Comparison of ENCODE assay signal across 15 cellular contexts in the genomic region with DNA sequence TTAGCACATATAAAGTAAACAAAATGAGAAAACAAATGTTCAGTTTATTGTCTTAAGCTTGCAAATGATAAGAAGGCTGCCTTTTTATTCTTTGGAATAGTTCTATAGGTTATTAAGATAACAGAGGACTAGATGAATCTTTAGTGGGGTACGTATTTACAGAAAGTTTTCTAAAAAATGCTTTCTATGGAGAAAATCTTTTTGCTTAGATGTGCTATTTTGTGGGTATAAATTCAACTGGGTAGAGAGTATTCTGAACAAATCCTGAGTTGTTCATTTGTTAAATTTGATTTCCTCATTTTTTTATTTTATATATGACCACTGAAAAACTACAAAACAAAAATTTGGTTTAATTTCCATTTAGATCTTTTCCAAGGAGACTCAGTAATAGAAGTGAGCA.
A peak's percentile ranks its signal among the peaks of the same experiment; 100 is the strongest.
DNase-seq lines count a peak whose midpoint lies in the region; ATAC-seq and TF ChIP-seq lines count a peak whose summit lies in the region.
"Had no signal": no experiment of that assay in that cellular context is flagged by ENCODE, and none has a peak within 500 bp of the region (broad histone marks: within the 10 kb centered on the region; RNA-seq: fewer than 3 reads in every experiment).

No MANE protein-coding gene starts in this region.

- H3K4me1 Mint-ChIP-seq in central memory CD8-positive, alpha-beta T cell = peaks cover 9% of the 10 kb centered on the region

- TF ChIP-seq RAD21 in SK-N-SH (IDR thresholded peaks at IDR 0.05; ENCODE audit: low read length) = no peak

- H3K9me3 Mint-ChIP-seq in central memory CD8-positive, alpha-beta T cell = no peaks in the 10 kb centered on the region
- H3K9me3 Mint-ChIP-seq: CD8-positive, alpha-beta T cell had no signal

- TF ChIP-seq CTCF in SK-N-SH (IDR thresholded peaks at IDR 0.05) (no peak), OCI-LY3 (IDR thresholded peaks at IDR 0.05; ENCODE audit: low read depth, low read length) (no peak)

- H2AFZ ChIP-seq in SK-N-SH (ENCODE audit: low read depth) (no peak overlapping the region), OCI-LY3 (ENCODE audit: low read depth, low read length) (no peak overlapping the region)

- H3K4me3 ChIP-seq in SK-N-SH (ENCODE audit: low read depth in 2 of 2, low read length in 1 of 2) (0 out of 4 replicates have a peak overlapping the region, but pooled peaks of 1 of the 2 experiments have one; percentile 46), OCI-LY3 (ENCODE audit: low read length) (peak overlapping the region; percentile 72; the same call in 1 of the 2 replicates), skeletal muscle satellite cell (ENCODE audit: low read length) (peak overlapping the region; percentile 71)

- no peaks in the 10 kb centered on the region for H3K36me3 ChIP-seq in SK-N-SH (replicated peaks in 1 of 2; ENCODE audit: control insufficient read depth in 1 of 2, insufficient read depth in 2 of 2, low read length in 1 of 2)
- H3K36me3 ChIP-seq in OCI-LY3 (replicated peaks; ENCODE audit: low read depth, low read length) = no peaks in the 10 kb centered on the region
- H3K36me3 ChIP-seq in skeletal muscle satellite cell (ENCODE audit: insufficient read depth, low read length) = no peaks in the 10 kb centered on the region
- H3K36me3 ChIP-seq: BE2C had no signal

- H3K27ac ChIP-seq in SK-N-SH (ENCODE audit: low read depth in 2 of 2, low read length in 1 of 2) (no peak overlapping the region), OCI-LY3 (ENCODE audit: low read length) (no peak overlapping the region)
- H3K27ac ChIP-seq: 22Rv1 had no signal

- H3K27me3 ChIP-seq in SK-N-SH (ENCODE audit: insufficient read depth) (no peaks in the 10 kb centered on the region; the same call in 1 of the 2 replicates), OCI-LY3 (ENCODE audit: low read depth, low read length) (peaks cover 68% of the 10 kb centered on the region), skeletal muscle satellite cell (ENCODE audit: control insufficient read depth, insufficient read depth, low read length) (no peaks in the 10 kb centered on the region)
- H3K27me3 ChIP-seq: BE2C had no signal

- H3K27ac Mint-ChIP-seq in central memory CD8-positive, alpha-beta T cell (ENCODE audit: low read depth) = no peak overlapping the region
- H3K27ac Mint-ChIP-seq: CD8-positive, alpha-beta T cell had no signal

- 38% methylated on average over 1 of the region's 1 CpG for WGBS in SK-N-SH (ENCODE audit: low lambda C conversion rate)

- peaks cover 2% of the 10 kb centered on the region for H3K36me3 Mint-ChIP-seq in central memory CD8-positive, alpha-beta T cell (ENCODE audit: insufficient read depth)
- H3K36me3 Mint-ChIP-seq: CD8-positive, alpha-beta T cell had no signal

- no peak for ATAC-seq in SK-N-SH treated with all-trans-retinoic acid at 6 μM for 48 hours
- ATAC-seq in central memory CD8-positive, alpha-beta T cell (replicated peaks; ENCODE audit: extremely low read depth, poor library complexity, severe bottlenecking) = no peak
- ATAC-seq in HG02763 (IDR thresholded peaks at IDR 0.05; ENCODE audit: unreplicated experiment) = no peak
- ATAC-seq in GM21737 (IDR thresholded peaks at IDR 0.05; ENCODE audit: unreplicated experiment) = no peak
- ATAC-seq: CD8-positive, alpha-beta T cell; Right ventricle myocardium inferior had no signal

- no peaks in the 10 kb centered on the region for H3K9me2 ChIP-seq in SK-N-SH

- no peaks in the 10 kb centered on the region for H3K9me3 ChIP-seq in SK-N-SH
- H3K9me3 ChIP-seq in OCI-LY3 (ENCODE audit: insufficient read depth, low read length) = no peaks in the 10 kb centered on the region
- no peaks in the 10 kb centered on the region for H3K9me3 ChIP-seq in skeletal muscle satellite cell (replicated peaks; ENCODE audit: low read length)
- H3K9me3 ChIP-seq: BE2C had no signal

- CTCF ChIA-PET in SK-N-SH (lab: Yijun Ruan, JAX) = interaction anchor here (0.8 kb wide), 1 partner anchor 57 kb away, joined by 4 read pairs; no protein-coding TSS in a partner anchor

- H4K20me1 ChIP-seq in SK-N-SH (ENCODE audit: insufficient read depth) (no peaks in the 10 kb centered on the region), OCI-LY3 (ENCODE audit: insufficient read depth, low read length) (no peaks in the 10 kb centered on the region; the same call in 1 of the 2 replicates)

- no peaks in the 10 kb centered on the region for H3F3A ChIP-seq in SK-N-SH (replicated peaks; ENCODE audit: insufficient read depth)

- peaks cover 28% of the 10 kb centered on the region for H3K27me3 Mint-ChIP-seq in central memory CD8-positive, alpha-beta T cell

- H3K4me1 ChIP-seq in SK-N-SH (ENCODE audit: control insufficient read depth in 1 of 2, insufficient read depth in 2 of 2, low read depth in 1 of 2, low read length in 1 of 2) (no peaks in the 10 kb centered on the region), OCI-LY3 (ENCODE audit: low read length) (peaks cover 21% of the 10 kb centered on the region), skeletal muscle satellite cell (ENCODE audit: control insufficient read depth, insufficient read depth, low read length) (peaks cover 7% of the 10 kb centered on the region)
- H3K4me1 ChIP-seq: BE2C had no signal

- H3K9ac ChIP-seq in SK-N-SH (no peak overlapping the region), OCI-LY3 (ENCODE audit: low read length) (no peak overlapping the region), skeletal muscle satellite cell (ENCODE audit: low read depth, low read length) (peak overlapping the region; percentile 76)

- POLR2A ChIA-PET in SK-N-SH (lab: Yijun Ruan, JAX) = no interaction called here

- 0 out of 2 replicates have a peak overlapping the region, but pooled peaks have one; percentile 42 for H3K4me2 ChIP-seq in SK-N-SH
- H3K4me2 ChIP-seq in OCI-LY3 (ENCODE audit: low read length) = peak overlapping the region; percentile 89
- H3K4me2 ChIP-seq in skeletal muscle satellite cell (ENCODE audit: low read length) = peak overlapping the region; percentile 77

- TF ChIP-seq EP300 in SK-N-SH (IDR thresholded peaks at IDR 0.05; ENCODE audit: borderline replicate concordance in 1 of 2, low read depth in 1 of 2, low read length in 1 of 2) = no peak

- H3K4me3 Mint-ChIP-seq in central memory CD8-positive, alpha-beta T cell = peak overlapping the region; percentile 55

- DNase-seq in SK-N-SH (no peak), SHP77 (lab: John Stamatoyannopoulos, UW) (no peak)
- DNase-seq in central memory CD8-positive, alpha-beta T cell (ENCODE audit: low spot score in 2 of 2) = no peak
- DNase-seq: BE2C; CD8-positive, alpha-beta T cell; NCI-H187 treated with DMSO at 0.1 percent for 48 hours; NCI-H69; NK-92 treated with Interleukin-12 subunit alpha and Interleukin-12 subunit beta, amount 100 ng/mL, for 24 hours had no signal

- H3K79me2 ChIP-seq in SK-N-SH (ENCODE audit: insufficient read depth) (no peaks in the 10 kb centered on the region), OCI-LY3 (ENCODE audit: low read length) (no peaks in the 10 kb centered on the region)

TF ChIP-seq in SK-N-SH, 30 proteins besides CTCF, POLR2A, EP300 and RAD21 (continues in another document):
- no peak for TF ChIP-seq YY1 (IDR thresholded peaks at IDR 0.05; ENCODE audit: low read depth)
- TF ChIP-seq SMC3 (IDR thresholded peaks at IDR 0.05; ENCODE audit: low read depth, low read length) = no peak
- no peak for TF ChIP-seq NFIC (IDR thresholded peaks at IDR 0.05; ENCODE audit: borderline replicate concordance)
- TF ChIP-seq NRF1 (IDR thresholded peaks at IDR 0.05; ENCODE audit: low read depth, low read length) = no peak
- TF ChIP-seq TCF12 (IDR thresholded peaks at IDR 0.05) = no peak
- no peak for TF ChIP-seq POLR2AphosphoS5 (IDR thresholded peaks at IDR 0.05; ENCODE audit: low read depth, low read length)
- TF ChIP-seq, protein P1, sequence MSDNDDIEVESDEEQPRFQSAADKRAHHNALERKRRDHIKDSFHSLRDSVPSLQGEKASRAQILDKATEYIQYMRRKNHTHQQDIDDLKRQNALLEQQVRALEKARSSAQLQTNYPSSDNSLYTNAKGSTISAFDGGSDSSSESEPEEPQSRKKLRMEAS (IDR thresholded peaks at IDR 0.05; ENCODE audit: low read depth) = no peak

TF ChIP-seq in SK-N-SH treated with all-trans-retinoic acid at 6 μM for 48 hours, 23 proteins besides CTCF, POLR2A, EP300 and RAD21 (continues in another document):
- TF ChIP-seq OSR1 (CRISPR knock-in tag; IDR thresholded peaks at IDR 0.05) (no peak), BACH2 (CRISPR knock-in tag; IDR thresholded peaks at IDR 0.05; ENCODE audit: borderline replicate concordance) (no peak), ZNF8 (CRISPR knock-in tag; IDR thresholded peaks at IDR 0.05) (no peak), CSDC2 (CRISPR knock-in tag; IDR thresholded peaks at IDR 0.05) (no peak), TOX (CRISPR knock-in tag; IDR thresholded peaks at IDR 0.05; ENCODE audit: borderline replicate concordance) (no peak), TSHZ2 (CRISPR knock-in tag; IDR thresholded peaks at IDR 0.05) (no peak), TCF4 (CRISPR knock-in tag; IDR thresholded peaks at IDR 0.05; ENCODE audit: borderline replicate concordance) (no peak)
